28 cellular contexts compared by ENCODE assay signal in genomic region chr7:7884855-7885254, GRCh38.
DNase-seq lines count a peak whose midpoint lies in the region; ATAC-seq, FAIRE-seq and TF ChIP-seq lines count a peak whose summit lies in the region.
"Had no signal": no experiment of that assay in that cellular context is flagged by ENCODE, and none has a peak within 500 bp of the region (broad histone marks: within the 10 kb centered on the region; RNA-seq: fewer than 3 reads in every experiment).

No MANE protein-coding gene starts in this region.

- no peak overlapping the region for H3K4me3 ChIP-seq in PC-3 (ENCODE audit: low read length)
- H3K4me3 ChIP-seq in bronchial epithelial cell (ENCODE audit: low read depth, low read length): no peak overlapping the region
- H3K4me3 ChIP-seq: ascending aorta, gastrocnemius medialis, hepatocyte, psoas muscle, sigmoid colon had no signal

- no peaks in the 10 kb centered on the region for H3K9me3 ChIP-seq in PC-3 (ENCODE audit: low read length)
- H3K9me3 ChIP-seq: ascending aorta, gastrocnemius medialis, neutrophil, psoas muscle, sigmoid colon had no signal

- H3K79me2 ChIP-seq in PC-3 (ENCODE audit: low read length): no peaks in the 10 kb centered on the region
- H3K79me2 ChIP-seq: hepatocyte had no signal

- no peak overlapping the region for H3K9ac ChIP-seq in PC-3 (ENCODE audit: low read length)

- no peaks in the 10 kb centered on the region for H4K20me1 ChIP-seq in PC-3 (ENCODE audit: low read length)

- H3K27me3 ChIP-seq in PC-3 (ENCODE audit: low read length) (no peaks in the 10 kb centered on the region), bronchial epithelial cell (ENCODE audit: control insufficient read depth, insufficient read depth, low read length) (no peaks in the 10 kb centered on the region)
- H3K27me3 ChIP-seq: ascending aorta, gastrocnemius medialis, hepatocyte, neutrophil, sigmoid colon had no signal

- H3K36me3 ChIP-seq in PC-3 (ENCODE audit: low read depth, low read length) (no peaks in the 10 kb centered on the region), bronchial epithelial cell (ENCODE audit: control insufficient read depth, insufficient read depth, low read length) (no peaks in the 10 kb centered on the region)
- H3K36me3 ChIP-seq: ascending aorta, gastrocnemius medialis, neutrophil, sigmoid colon had no signal

- no TSS peak for BruUV-seq in PC-3 (replicated peaks; lab: Mats Ljungman, UMichigan)

- intact Hi-C loops in PC-3 (cut with micrococcal nuclease): loop anchor here (1.0 kb wide), 1 partner anchor 34 kb away; no protein-coding TSS in a partner anchor

- H3F3A ChIP-seq in PC-3 (ENCODE audit: low read length, unreplicated experiment): no peaks in the 10 kb centered on the region

- CTCF ChIA-PET in PC-3 (lab: Charles Lee): no interaction called here

- POLR2A ChIA-PET in PC-3 (lab: Charles Lee; ENCODE audit: unreplicated experiment): no interaction called here

- ATAC-seq in PC-3: peak; percentile 98
- ATAC-seq in HG03097 (IDR thresholded peaks at IDR 0.05; ENCODE audit: low FRiP score, unreplicated experiment): no peak
- ATAC-seq: activated CD4-positive, CD25-positive, alpha-beta regulatory T cell treated with anti-CD3 and anti-CD28 coated beads, Interleukin-2, amount 50 U/mL, for 24 hours; activated CD8-positive, alpha-beta T cell treated with anti-CD3 and anti-CD28 coated beads for 36 hours; gastrocnemius medialis; left ventricle myocardium superior; Panc1; psoas muscle had no signal

- no peak overlapping the region for H3K27ac ChIP-seq in PC-3 (ENCODE audit: low read length)
- H3K27ac ChIP-seq: ascending aorta, gastrocnemius medialis, hepatocyte, neutrophil, psoas muscle, sigmoid colon had no signal

- H3K9me2 ChIP-seq in PC-3 (replicated peaks; ENCODE audit: low read length): no peaks in the 10 kb centered on the region

- no peak for FAIRE-seq in bronchial epithelial cell (lab: Jason Lieb, UNC)

- H2AFZ ChIP-seq in PC-3 (ENCODE audit: low read length): peak overlapping the region; percentile 39; the same call in 1 of the 2 replicates
- H2AFZ ChIP-seq: hepatocyte had no signal

- no peak overlapping the region for H3K4me2 ChIP-seq in PC-3 (ENCODE audit: low read length)
- H3K4me2 ChIP-seq: hepatocyte had no signal

- DNase-seq in GM04504 (ENCODE audit: low read depth) (peak; percentile 3), PC-3 (peak; percentile 55), bronchial epithelial cell (ENCODE audit: low read depth) (peak; percentile 34), iris pigment epithelial cell (ENCODE audit: low read depth) (peak; percentile 16), DMS79 (lab: John Stamatoyannopoulos, UW) (no peak), kidney glomerular epithelial cell (lab: John Stamatoyannopoulos, UW) (no peak), SW 1271 (lab: John Stamatoyannopoulos, UW) (no peak)
- DNase-seq: activated CD8-positive, alpha-beta T cell treated with anti-CD3 and anti-CD28 coated beads for 36 hours; activated naive CD8-positive, alpha-beta T cell treated with anti-CD3 and anti-CD28 coated beads for 36 hours; DMS79 treated with DMSO at 0.1 percent for 48 hours; effector CD4-positive, alpha-beta T cell; gastrocnemius medialis; left ventricle myocardium superior; naive B cell; NCI-H1048; NCI-H187; NCI-H526; psoas muscle; SIG-M5; sigmoid colon; stimulated activated naive CD4-positive, alpha-beta T cell; T-helper 1 cell had no signal

- H3K4me1 ChIP-seq in PC-3 (ENCODE audit: insufficient read depth, low read length): peaks cover 12% of the 10 kb centered on the region
- H3K4me1 ChIP-seq: ascending aorta had no signal

- TF ChIP-seq CTCF in PC-3 (conservative IDR thresholded peaks at IDR 0.05; ENCODE audit: low read depth, low read length) (no peak), bronchial epithelial cell (IDR thresholded peaks at IDR 0.05; ENCODE audit: insufficient read depth, low read length, severe bottlenecking) (no peak)

Comparison
In these comparisons a context has a peak if more than half of its experiments do, and no peak if none do; other contexts are left out.
1. DNase-seq: peak in GM04504 (single experiment), PC-3 (single experiment), bronchial epithelial cell (single experiment) and iris pigment epithelial cell (single experiment); none in DMS79 (single experiment), kidney glomerular epithelial cell (single experiment) and SW 1271 (0 of 2).